24 cellular contexts compared by ENCODE assay signal in genomic region chr16:9484901-9485300, GRCh38.
"Had no signal": no experiment of that assay in that cellular context is flagged by ENCODE, and none has a peak within 500 bp of the region (broad histone marks: within the 10 kb centered on the region; RNA-seq: fewer than 3 reads in every experiment).

No MANE protein-coding gene starts in this region.

- H3K4me1 Mint-ChIP-seq: naive thymus-derived CD8-positive, alpha-beta T cell; stimulated activated effector memory CD8-positive, alpha-beta T cell treated with anti-CD3 and anti-CD28 coated beads, Interleukin-12 subunit alpha, Interleukin-12 subunit beta, amount 100 ng/mL, for 72 hours had no signal

- H3K36me3 ChIP-seq: gastrocnemius medialis, lower lobe of right lung, neutrophil, pancreas, right atrium auricular region, sigmoid colon, stomach, tibial nerve, upper lobe of right lung, uterus had no signal

- H3K4me1 ChIP-seq: gastrocnemius medialis, lower lobe of right lung, pancreas, right atrium auricular region, stomach, testis, tibial nerve, upper lobe of right lung, uterus had no signal

- ATAC-seq: gastrocnemius medialis; left colon; left ventricle myocardium superior; lower lobe of right lung; naive thymus-derived CD8-positive, alpha-beta T cell; pancreas; stimulated activated effector memory CD8-positive, alpha-beta T cell treated with anti-CD3 and anti-CD28 coated beads, Interleukin-12 subunit alpha, Interleukin-12 subunit beta, amount 100 ng/mL, for 72 hours; upper lobe of right lung had no signal

- H3K27me3 ChIP-seq: dorsolateral prefrontal cortex, gastrocnemius medialis, neutrophil, pancreas, right atrium auricular region, sigmoid colon, stomach, testis, tibial nerve, upper lobe of right lung, uterus had no signal

- H3K27ac Mint-ChIP-seq: naive thymus-derived CD8-positive, alpha-beta T cell; progenitor cell of endocrine pancreas; stimulated activated effector memory CD8-positive, alpha-beta T cell treated with anti-CD3 and anti-CD28 coated beads, Interleukin-12 subunit alpha, Interleukin-12 subunit beta, amount 100 ng/mL, for 72 hours had no signal

- H3K9me3 Mint-ChIP-seq: stimulated activated effector memory CD8-positive, alpha-beta T cell treated with anti-CD3 and anti-CD28 coated beads, Interleukin-12 subunit alpha, Interleukin-12 subunit beta, amount 100 ng/mL, for 72 hours had no signal

- DNase-seq: dorsolateral prefrontal cortex; effector CD4-positive, alpha-beta T cell; foreskin fibroblast; gastrocnemius medialis; head of caudate nucleus; left colon; left ventricle myocardium superior; lower lobe of right lung; naive thymus-derived CD8-positive, alpha-beta T cell; pancreas; sigmoid colon; stimulated activated CD4-positive, alpha-beta T cell treated with anti-CD3 and anti-CD28 coated beads, Interleukin-2, amount 100 ng/mL, for 24 hours; stimulated activated CD4-positive, alpha-beta T cell treated with anti-CD3 and anti-CD28 coated beads, Interleukin-4, amount 100 ng/mL, for 24 hours; stimulated activated naive CD4-positive, alpha-beta T cell treated with Interleukin-2 at 50 U/mL for 16 hours; stomach; testis; upper lobe of right lung; uterus had no signal

- H3K4me3 Mint-ChIP-seq: naive thymus-derived CD8-positive, alpha-beta T cell; neural crest cell; stimulated activated effector memory CD8-positive, alpha-beta T cell treated with anti-CD3 and anti-CD28 coated beads, Interleukin-12 subunit alpha, Interleukin-12 subunit beta, amount 100 ng/mL, for 72 hours had no signal

- H3K9me3 ChIP-seq: gastrocnemius medialis, lower lobe of right lung, neutrophil, pancreas, right atrium auricular region, sigmoid colon, stomach, testis, upper lobe of right lung, uterus had no signal

- H3K4me3 ChIP-seq: dorsolateral prefrontal cortex, gastrocnemius medialis, lower lobe of right lung, pancreas, right atrium auricular region, sigmoid colon, stomach, testis, tibial nerve, upper lobe of right lung, uterus had no signal

- H3K36me3 Mint-ChIP-seq: naive thymus-derived CD8-positive, alpha-beta T cell; stimulated activated effector memory CD8-positive, alpha-beta T cell treated with anti-CD3 and anti-CD28 coated beads, Interleukin-12 subunit alpha, Interleukin-12 subunit beta, amount 100 ng/mL, for 72 hours had no signal

- H3K27ac ChIP-seq: dorsolateral prefrontal cortex, gastrocnemius medialis, lower lobe of right lung, neutrophil, pancreas, right atrium auricular region, sigmoid colon, stomach, testis, tibial nerve, upper lobe of right lung, uterus had no signal
